Comparison of ENCODE assay signal across 7 cellular contexts in genomic region chr7:92246363-92247101, GRCh38.
DNase-seq lines count a peak whose midpoint lies in the region; ATAC-seq and TF ChIP-seq lines count a peak whose summit lies in the region.

No MANE protein-coding gene starts in this region.

- peak overlapping the region; percentile 95 for H3K4me3 Mint-ChIP-seq in T-helper 1 cell treated with Interleukin-12 subunit alpha and Interleukin-12 subunit beta and Interleukin-4 antibody, amounts not matched to agents 30 μg/mL and 1 μg/mL, for 36 hours

- H3K27ac Mint-ChIP-seq in T-helper 1 cell treated with Interleukin-12 subunit alpha and Interleukin-12 subunit beta and Interleukin-4 antibody, amounts not matched to agents 30 μg/mL and 1 μg/mL, for 36 hours, result peak overlapping the region; percentile 93

- peak overlapping the region; percentile 88 for H3K4me3 ChIP-seq in HL-60 (replicated peaks; ENCODE audit: insufficient read depth, low read length)
- H3K4me3 ChIP-seq in choroid plexus epithelial cell (ENCODE audit: low read depth, low read length), result peak overlapping the region; percentile 75

- peaks cover 6% of the 10 kb centered on the region for H3K36me3 Mint-ChIP-seq in T-helper 1 cell treated with Interleukin-12 subunit alpha and Interleukin-12 subunit beta and Interleukin-4 antibody, amounts not matched to agents 30 μg/mL and 1 μg/mL, for 36 hours (ENCODE audit: low read depth)

- H3K9me3 Mint-ChIP-seq in T-helper 1 cell treated with Interleukin-12 subunit alpha and Interleukin-12 subunit beta and Interleukin-4 antibody, amounts not matched to agents 30 μg/mL and 1 μg/mL, for 36 hours, result no peaks in the 10 kb centered on the region

- CTCF ChIA-PET in GM10248 (lab: Yijun Ruan, JAX), result interaction anchor here (0.8 to 3.0 kb wide), 11 partner anchors 9 to 201 kb away, joined by 3 to 13 read pairs (median 5); partner anchors contain the start of gene GATAD1

- no peaks in the 10 kb centered on the region for H3K27me3 ChIP-seq in HL-60 (ENCODE audit: insufficient read depth, poor library complexity, severe bottlenecking)

- POLR2A ChIA-PET in GM10248 (lab: Yijun Ruan, JAX), result interaction anchor here (0.6 to 2.4 kb wide), 3 partner anchors 170 to 281 kb away, joined by 3 to 9 read pairs (median 5); partner anchors contain the start of genes GATAD1, PEX1 and RBM48

- no peaks in the 10 kb centered on the region for H3K27me3 Mint-ChIP-seq in T-helper 1 cell treated with Interleukin-12 subunit alpha and Interleukin-12 subunit beta and Interleukin-4 antibody, amounts not matched to agents 30 μg/mL and 1 μg/mL, for 36 hours (ENCODE audit: low read depth)

- peak overlapping the region; percentile 90 for H3K27ac ChIP-seq in HL-60 (replicated peaks)

- DNase-seq in GM10248 (ENCODE audit: extremely low spot score) (peak; percentile 49), HL-60 (ENCODE audit: low read depth in 1 of 2, low spot score in 1 of 2) (peak in 1 of 2 experiments; percentile 11), choroid plexus epithelial cell (ENCODE audit: low read depth) (peak; percentile 27), left kidney (ENCODE audit: low read depth, low spot score) (peak; percentile 69)
- peak; percentile 47 for DNase-seq in stimulated activated CD8-positive, alpha-beta memory T cell treated with anti-CD3 and anti-CD28 coated beads, Interleukin-4, amount 100 ng/mL, for 48 hours

- TF ChIP-seq CTCF in GM10248 (IDR thresholded peaks at IDR 0.05; ENCODE audit: control extremely low read depth, extremely low read depth, low read depth, missing control alignments), result no peak
- no peak for TF ChIP-seq CTCF in HL-60 (IDR thresholded peaks at IDR 0.05; ENCODE audit: insufficient read depth, low read length)
- no peak for TF ChIP-seq CTCF in choroid plexus epithelial cell (conservative IDR thresholded peaks at IDR 0.05; ENCODE audit: low read depth, low read length)

- peak; percentile 21 for ATAC-seq in GM21423 (IDR thresholded peaks at IDR 0.05; ENCODE audit: unreplicated experiment)

- H3K4me1 Mint-ChIP-seq in T-helper 1 cell treated with Interleukin-12 subunit alpha and Interleukin-12 subunit beta and Interleukin-4 antibody, amounts not matched to agents 30 μg/mL and 1 μg/mL, for 36 hours (ENCODE audit: low read depth), result peaks cover 39% of the 10 kb centered on the region
